In genomic region chr6:137926985-137927384, GRCh38 we compare ENCODE assay signal across 11 cellular contexts. TPM values are rescaled to one million over a fixed set of nuclear protein-coding genes. Genes with fewer than 3 reads are reported as not detected.
DNase-seq lines count a peak whose midpoint lies in the region; ATAC-seq and TF ChIP-seq lines count a peak whose summit lies in the region.
"Had no signal": no experiment of that assay in that cellular context is flagged by ENCODE, and none has a peak within 500 bp of the region (broad histone marks: within the 10 kb centered on the region; RNA-seq: fewer than 3 reads in every experiment).

No MANE protein-coding gene starts in this region.

- H3K4me3 Mint-ChIP-seq in activated T-cell treated with anti-CD3 and anti-CD28 coated beads, Interleukin-2, amount 50 U/mL, for 72 hours = peak overlapping the region; percentile 76 to 82
- H3K4me3 Mint-ChIP-seq in activated T-cell treated with anti-CD3 and anti-CD28 coated beads, Interleukin-2, amount 50 U/mL, for 4 hours = no peak overlapping the region
- no peak overlapping the region for H3K4me3 Mint-ChIP-seq in dendritic cell treated with granulocyte-macrophage colony-stimulating factor and Interleukin-4, amounts not matched to agents 40 ng/mL and 50 ng/mL, for 4 days
- H3K4me3 Mint-ChIP-seq in stimulated activated effector memory CD8-positive, alpha-beta T cell treated with anti-CD3 and anti-CD28 coated beads, Interleukin-12 subunit alpha, Interleukin-12 subunit beta, amount 100 ng/mL, for 72 hours = peak overlapping the region; percentile 61

- H3K9ac ChIP-seq in PC-3 (ENCODE audit: low read length) = no peak overlapping the region
- H3K9ac ChIP-seq: parathyroid adenoma had no signal

- H3K79me2 ChIP-seq in PC-3 (ENCODE audit: low read length) = no peaks in the 10 kb centered on the region
- H3K79me2 ChIP-seq: parathyroid adenoma had no signal

- no peak for DNase-seq in activated T-cell treated with anti-CD3 and anti-CD28 coated beads, Interleukin-2, amount 50 U/mL, for 72 hours
- no peak for DNase-seq in activated T-cell treated with anti-CD3 and anti-CD28 coated beads, Interleukin-2, amount 50 U/mL, for 4 hours
- DNase-seq in PC-3 = no peak
- DNase-seq in stimulated activated effector memory CD8-positive, alpha-beta T cell treated with anti-CD3 and anti-CD28 coated beads, Interleukin-12 subunit alpha, Interleukin-12 subunit beta, amount 100 ng/mL, for 72 hours (ENCODE audit: low spot score in 2 of 2) = no peak
- DNase-seq in EL = no peak
- DNase-seq in hypothalamus (lab: John Stamatoyannopoulos, UW) = no peak
- DNase-seq in NCI-H526 treated with DMSO at 0.1 percent for 48 hours (lab: John Stamatoyannopoulos, UW) = no peak
- DNase-seq: Right ventricle myocardium superior, upper lobe of right lung had no signal

- no TSS peak for BruUV-seq in PC-3 (replicated peaks; lab: Mats Ljungman, UMichigan)

- H3K27ac ChIP-seq in PC-3 (ENCODE audit: low read length) = no peak overlapping the region
- H3K27ac ChIP-seq: parathyroid adenoma, upper lobe of right lung had no signal

- no peaks in the 10 kb centered on the region for H3K27me3 Mint-ChIP-seq in activated T-cell treated with anti-CD3 and anti-CD28 coated beads, Interleukin-2, amount 50 U/mL, for 72 hours (ENCODE audit: low read depth)
- no peaks in the 10 kb centered on the region for H3K27me3 Mint-ChIP-seq in activated T-cell treated with anti-CD3 and anti-CD28 coated beads, Interleukin-2, amount 50 U/mL, for 4 hours (ENCODE audit: low read depth)
- no peaks in the 10 kb centered on the region for H3K27me3 Mint-ChIP-seq in dendritic cell treated with granulocyte-macrophage colony-stimulating factor and Interleukin-4, amounts not matched to agents 40 ng/mL and 50 ng/mL, for 4 days

- no peaks in the 10 kb centered on the region for H3K36me3 Mint-ChIP-seq in activated T-cell treated with anti-CD3 and anti-CD28 coated beads, Interleukin-2, amount 50 U/mL, for 72 hours (ENCODE audit: insufficient read depth in 2 of 2)
- H3K36me3 Mint-ChIP-seq in activated T-cell treated with anti-CD3 and anti-CD28 coated beads, Interleukin-2, amount 50 U/mL, for 4 hours (ENCODE audit: insufficient read depth) = no peaks in the 10 kb centered on the region
- no peaks in the 10 kb centered on the region for H3K36me3 Mint-ChIP-seq in dendritic cell treated with granulocyte-macrophage colony-stimulating factor and Interleukin-4, amounts not matched to agents 40 ng/mL and 50 ng/mL, for 4 days (ENCODE audit: low read depth)
- H3K36me3 Mint-ChIP-seq in stimulated activated effector memory CD8-positive, alpha-beta T cell treated with anti-CD3 and anti-CD28 coated beads, Interleukin-12 subunit alpha, Interleukin-12 subunit beta, amount 100 ng/mL, for 72 hours = peaks cover 10% of the 10 kb centered on the region

- H3K4me3 ChIP-seq in PC-3 (ENCODE audit: low read length) = no peak overlapping the region
- H3K4me3 ChIP-seq: upper lobe of right lung had no signal

- H3K36me3 ChIP-seq in PC-3 (ENCODE audit: low read depth, low read length) = no peaks in the 10 kb centered on the region
- H3K36me3 ChIP-seq: upper lobe of right lung had no signal

- H3F3A ChIP-seq in PC-3 (ENCODE audit: low read length, unreplicated experiment) = no peaks in the 10 kb centered on the region

- intact Hi-C loops in PC-3 (cut with micrococcal nuclease) = loop anchor here (5.0 kb wide), 1 partner anchor 55 kb away; no protein-coding TSS in a partner anchor
- intact Hi-C loops in dendritic cell treated with granulocyte-macrophage colony-stimulating factor and Interleukin-4, amounts not matched to agents 40 ng/mL and 50 ng/mL, for 4 days (cut with micrococcal nuclease) = loop anchor here (5.0 kb wide), 1 partner anchor 55 kb away; no protein-coding TSS in a partner anchor

- POLR2A ChIA-PET in PC-3 (lab: Charles Lee; ENCODE audit: unreplicated experiment) = no interaction called here

- no peaks in the 10 kb centered on the region for H3K9me2 ChIP-seq in PC-3 (replicated peaks; ENCODE audit: low read length)

- no peaks in the 10 kb centered on the region for H3K9me3 Mint-ChIP-seq in activated T-cell treated with anti-CD3 and anti-CD28 coated beads, Interleukin-2, amount 50 U/mL, for 72 hours
- H3K9me3 Mint-ChIP-seq in activated T-cell treated with anti-CD3 and anti-CD28 coated beads, Interleukin-2, amount 50 U/mL, for 4 hours = no peaks in the 10 kb centered on the region
- no peaks in the 10 kb centered on the region for H3K9me3 Mint-ChIP-seq in dendritic cell treated with granulocyte-macrophage colony-stimulating factor and Interleukin-4, amounts not matched to agents 40 ng/mL and 50 ng/mL, for 4 days
- H3K9me3 Mint-ChIP-seq in stimulated activated effector memory CD8-positive, alpha-beta T cell treated with anti-CD3 and anti-CD28 coated beads, Interleukin-12 subunit alpha, Interleukin-12 subunit beta, amount 100 ng/mL, for 72 hours = no peaks in the 10 kb centered on the region

- H3K27me3 ChIP-seq in PC-3 (ENCODE audit: low read length) = no peaks in the 10 kb centered on the region
- H3K27me3 ChIP-seq: upper lobe of right lung had no signal

- no peaks in the 10 kb centered on the region for H4K20me1 ChIP-seq in PC-3 (ENCODE audit: low read length)

- no peaks in the 10 kb centered on the region for H3K9me3 ChIP-seq in PC-3 (ENCODE audit: low read length)
- H3K9me3 ChIP-seq: upper lobe of right lung had no signal

- TF ChIP-seq CTCF in PC-3 (conservative IDR thresholded peaks at IDR 0.05; ENCODE audit: low read depth, low read length) = no peak

- H2AFZ ChIP-seq in PC-3 (ENCODE audit: low read length) = peak overlapping the region; percentile 52; the same call in 1 of the 2 replicates
- H2AFZ ChIP-seq: parathyroid adenoma had no signal

- CTCF ChIA-PET in PC-3 (lab: Charles Lee) = interaction anchor here (0.6 kb wide), 1 partner anchor 60 kb away, joined by 6 read pairs; no protein-coding TSS in a partner anchor

- peaks cover 71% of the 10 kb centered on the region for H3K4me1 Mint-ChIP-seq in activated T-cell treated with anti-CD3 and anti-CD28 coated beads, Interleukin-2, amount 50 U/mL, for 72 hours (ENCODE audit: low read depth)
- peaks cover 46% of the 10 kb centered on the region for H3K4me1 Mint-ChIP-seq in activated T-cell treated with anti-CD3 and anti-CD28 coated beads, Interleukin-2, amount 50 U/mL, for 4 hours (ENCODE audit: low read depth)
- peaks cover 68% of the 10 kb centered on the region for H3K4me1 Mint-ChIP-seq in dendritic cell treated with granulocyte-macrophage colony-stimulating factor and Interleukin-4, amounts not matched to agents 40 ng/mL and 50 ng/mL, for 4 days (ENCODE audit: low read depth)
- peaks cover 63% of the 10 kb centered on the region for H3K4me1 Mint-ChIP-seq in stimulated activated effector memory CD8-positive, alpha-beta T cell treated with anti-CD3 and anti-CD28 coated beads, Interleukin-12 subunit alpha, Interleukin-12 subunit beta, amount 100 ng/mL, for 72 hours

- peak overlapping the region; percentile 78 for H3K4me2 ChIP-seq in PC-3 (ENCODE audit: low read length)

- no peak for ATAC-seq in activated T-cell treated with anti-CD3 and anti-CD28 coated beads, Interleukin-2, amount 50 U/mL, for 72 hours (replicated peaks in 1 of 2)
- ATAC-seq in activated T-cell treated with anti-CD3 and anti-CD28 coated beads, Interleukin-2, amount 50 U/mL, for 4 hours = no peak
- ATAC-seq in PC-3 = no peak
- ATAC-seq in stimulated activated effector memory CD8-positive, alpha-beta T cell treated with anti-CD3 and anti-CD28 coated beads, Interleukin-12 subunit alpha, Interleukin-12 subunit beta, amount 100 ng/mL, for 72 hours = no peak

- peaks cover 31% of the 10 kb centered on the region for H3K4me1 ChIP-seq in PC-3 (ENCODE audit: insufficient read depth, low read length)
- H3K4me1 ChIP-seq: parathyroid adenoma had no signal

- peak overlapping the region; percentile 77 for H3K27ac Mint-ChIP-seq in activated T-cell treated with anti-CD3 and anti-CD28 coated beads, Interleukin-2, amount 50 U/mL, for 72 hours
- H3K27ac Mint-ChIP-seq in dendritic cell treated with granulocyte-macrophage colony-stimulating factor and Interleukin-4, amounts not matched to agents 40 ng/mL and 50 ng/mL, for 4 days = peak overlapping the region; percentile 89
- peak overlapping the region; percentile 90 for H3K27ac Mint-ChIP-seq in stimulated activated effector memory CD8-positive, alpha-beta T cell treated with anti-CD3 and anti-CD28 coated beads, Interleukin-12 subunit alpha, Interleukin-12 subunit beta, amount 100 ng/mL, for 72 hours

RNA-seq across cellular contexts. Expression of gene TNFAIP3, which starts 59.9 kb away (rescaled TPM):
- 100 to 1,000 TPM; 350 to 510 TPM for total RNA-seq in activated T-cell treated with anti-CD3 and anti-CD28 coated beads, Interleukin-2, amount 50 U/mL, for 72 hours
- total RNA-seq in activated T-cell treated with anti-CD3 and anti-CD28 coated beads, Interleukin-2, amount 50 U/mL, for 4 hours = 100 to 1,000 TPM; 254 to 441 (median 334) TPM
- total RNA-seq in PC-3 (2014; rRNA removed) = 21.9 TPM in 2 replicates

Comparison
In these comparisons a context has a peak if more than half of its experiments do, and no peak if none do; other contexts are left out.
1. H3K4me3 Mint-ChIP-seq: peak in activated T-cell treated with anti-CD3 and anti-CD28 coated beads, Interleukin-2, amount 50 U/mL, for 72 hours (2 of 2) and stimulated activated effector memory CD8-positive, alpha-beta T cell treated with anti-CD3 and anti-CD28 coated beads, Interleukin-12 subunit alpha, Interleukin-12 subunit beta, amount 100 ng/mL, for 72 hours (single experiment); none in activated T-cell treated with anti-CD3 and anti-CD28 coated beads, Interleukin-2, amount 50 U/mL, for 4 hours (single experiment) and dendritic cell treated with granulocyte-macrophage colony-stimulating factor and Interleukin-4, amounts not matched to agents 40 ng/mL and 50 ng/mL, for 4 days (single experiment).
2. RNA of gene TNFAIP3, which starts 59.9 kb away (total RNA-seq): 350 to 510 TPM in activated T-cell treated with anti-CD3 and anti-CD28 coated beads, Interleukin-2, amount 50 U/mL, for 72 hours and 254 to 441 TPM in activated T-cell treated with anti-CD3 and anti-CD28 coated beads, Interleukin-2, amount 50 U/mL, for 4 hours; 21.9 TPM in PC-3; every median in the first group is over 10 times any median in the second.
3. Peak in every context shown above with its lines, with median percentiles within 50 percentile points of each other: H3K27ac Mint-ChIP-seq.